Comparison of ENCODE assay signal across 9 cellular contexts in the genomic region with DNA sequence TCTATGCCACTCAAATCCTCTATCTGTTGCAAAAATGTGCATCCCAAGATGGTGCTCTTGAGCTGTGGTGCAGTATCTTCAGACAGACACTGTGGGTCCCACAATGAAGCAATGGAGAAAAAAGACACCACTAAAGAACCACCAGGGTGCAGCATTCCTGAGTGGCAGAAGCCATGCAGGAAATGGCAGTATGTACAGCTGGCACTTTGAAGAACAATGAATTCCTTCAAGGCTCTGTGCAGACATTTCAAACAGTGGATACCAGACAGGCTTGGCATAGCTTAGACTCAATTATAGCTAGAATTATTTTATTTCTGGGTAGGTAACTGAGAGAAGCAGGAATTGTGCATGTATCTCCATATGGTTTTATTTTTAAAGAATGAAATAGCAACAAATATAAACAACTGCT. TPM values are rescaled to one million over a fixed set of nuclear protein-coding genes. Genes with fewer than 3 reads are reported as not detected.
A peak's percentile ranks its signal among the peaks of the same experiment; 100 is the strongest.
DNase-seq lines count a peak whose midpoint lies in the region; ATAC-seq lines count a peak whose summit lies in the region.
"Had no signal": no experiment of that assay in that cellular context is flagged by ENCODE, and none has a peak within 500 bp of the region (broad histone marks: within the 10 kb centered on the region; RNA-seq: fewer than 3 reads in every experiment).

No MANE protein-coding gene starts in this region.

- H3K36me3 Mint-ChIP-seq in CD4-positive, CD25-positive, alpha-beta regulatory T cell = no peaks in the 10 kb centered on the region
- peaks cover 0 to 6% of the 10 kb centered on the region in 2 donors for H3K36me3 Mint-ChIP-seq in naive B cell

- peak; percentile 64 for ATAC-seq in CD4-positive, CD25-positive, alpha-beta regulatory T cell (ENCODE audit: low read depth in 2 of 2)
- ATAC-seq in GM18520 (IDR thresholded peaks at IDR 0.05; ENCODE audit: unreplicated experiment) (peak; percentile 93), HG02970 (IDR thresholded peaks at IDR 0.05; ENCODE audit: low FRiP score, unreplicated experiment) (peak; percentile 84), naive B cell (ENCODE audit: low read depth in 2 of 2) (peak; percentile 32 to 49)

- no peaks in the 10 kb centered on the region for H3K9me3 ChIP-seq in CD4-positive, CD25-positive, alpha-beta regulatory T cell (ENCODE audit: control insufficient read depth in 2 of 2, low read length in 2 of 2)

- no peaks in the 10 kb centered on the region for H3K36me3 ChIP-seq in CD4-positive, CD25-positive, alpha-beta regulatory T cell (ENCODE audit: control insufficient read depth, insufficient read depth, low read length)

- no peaks in the 10 kb centered on the region for H3K27me3 ChIP-seq in CD4-positive, CD25-positive, alpha-beta regulatory T cell (ENCODE audit: control insufficient read depth, insufficient read depth, low read length)

- H3K27ac Mint-ChIP-seq in CD4-positive, CD25-positive, alpha-beta regulatory T cell = no peak overlapping the region
- peak overlapping the region in 1 of 6 donors; percentile 39 for H3K27ac Mint-ChIP-seq in naive B cell
- H3K27ac Mint-ChIP-seq: stimulated activated naive CD8-positive, alpha-beta T cell treated with anti-CD3 and anti-CD28 coated beads, Interleukin-15, Interleukin-2, amounts not matched to agents 100 ng/mL and 50 ng/mL, for 24 hours had no signal

- H3K9me3 Mint-ChIP-seq in CD4-positive, CD25-positive, alpha-beta regulatory T cell = peaks cover 0 to 2% (median 0%) of the 10 kb centered on the region in 7 donors
- peaks cover 0 to 18% (median 0%) of the 10 kb centered on the region in 7 donors for H3K9me3 Mint-ChIP-seq in naive B cell
- H3K9me3 Mint-ChIP-seq: stimulated activated naive CD8-positive, alpha-beta T cell treated with anti-CD3 and anti-CD28 coated beads, Interleukin-15, Interleukin-2, amounts not matched to agents 100 ng/mL and 50 ng/mL, for 24 hours had no signal

- no peak overlapping the region for H3K4me3 Mint-ChIP-seq in CD4-positive, CD25-positive, alpha-beta regulatory T cell
- no peak overlapping the region for H3K4me3 Mint-ChIP-seq in naive B cell
- H3K4me3 Mint-ChIP-seq: stimulated activated naive CD8-positive, alpha-beta T cell treated with anti-CD3 and anti-CD28 coated beads, Interleukin-15, Interleukin-2, amounts not matched to agents 100 ng/mL and 50 ng/mL, for 24 hours had no signal

- H3K27ac ChIP-seq in CD4-positive, CD25-positive, alpha-beta regulatory T cell (ENCODE audit: insufficient read depth, low read length, poor library complexity, severe bottlenecking) = no peak overlapping the region

- peaks cover 0 to 5% (median 2%) of the 10 kb centered on the region in 4 donors for H3K4me1 Mint-ChIP-seq in CD4-positive, CD25-positive, alpha-beta regulatory T cell
- no peaks in the 10 kb centered on the region for H3K4me1 Mint-ChIP-seq in naive B cell

- no peak overlapping the region for H3K4me3 ChIP-seq in CD4-positive, CD25-positive, alpha-beta regulatory T cell (ENCODE audit: low read depth, low read length)

- peaks cover 18% of the 10 kb centered on the region for H3K27me3 Mint-ChIP-seq in CD4-positive, CD25-positive, alpha-beta regulatory T cell
- peaks cover 4 to 21% (median 11%) of the 10 kb centered on the region in 3 donors for H3K27me3 Mint-ChIP-seq in naive B cell

- no peaks in the 10 kb centered on the region for H3K4me1 ChIP-seq in CD4-positive, CD25-positive, alpha-beta regulatory T cell (ENCODE audit: control insufficient read depth, insufficient read depth, low read length, poor library complexity, severe bottlenecking)

- DNase-seq in CD4-positive, CD25-positive, alpha-beta regulatory T cell = peak in 1 of 3 donors; percentile 65
- DNase-seq in NCI-H146 treated with DMSO at 0.1 percent for 48 hours (lab: John Stamatoyannopoulos, UW; ENCODE audit: unreplicated experiment) (peak; percentile 79), SW480 (ENCODE audit: low spot score) (peak; percentile 86), epidermal melanocyte (ENCODE audit: insufficient read length, low spot score) (peak; percentile 91), naive B cell (no peak)
- DNase-seq in activated CD8-positive, alpha-beta memory T cell treated with anti-CD3 and anti-CD28 coated beads, Interleukin-2, amount 50 U/mL, for 4 hours = no peak

RNA-seq across cellular contexts. Expression of gene HDAC2, which starts 24.0 kb away (rescaled TPM):
- 46.5 TPM for total RNA-seq in CD4-positive, CD25-positive, alpha-beta regulatory T cell
- 10 to 100 TPM; 68.7 to 80.9 (median 74.6) TPM for polyA plus RNA-seq in CD4-positive, CD25-positive, alpha-beta regulatory T cell
- polyA plus RNA-seq in naive B cell (ENCODE audit: low read depth in 6 of 6) = 100 to 1,000 TPM in 2 of 6 donors, 10 to 100 TPM in 4; 68.7 to 105 (median 92.3) TPM

Comparison
In these comparisons a context has a peak if more than half of its experiments do, and no peak if none do; other contexts are left out.
1. ATAC-seq: peak in every context shown above with its lines; median percentile 93 in GM18520; 84 in HG02970; 64 in CD4-positive, CD25-positive, alpha-beta regulatory T cell; 40 in naive B cell.
2. DNase-seq: peak in NCI-H146 treated with DMSO at 0.1 percent for 48 hours (single experiment), SW480 (single experiment) and epidermal melanocyte (single experiment); none in naive B cell (single experiment) and activated CD8-positive, alpha-beta memory T cell treated with anti-CD3 and anti-CD28 coated beads, Interleukin-2, amount 50 U/mL, for 4 hours (single experiment).